24 cellular contexts compared by ENCODE assay signal in genomic region chr3:58784425-58784824, GRCh38.
"Had no signal": no experiment of that assay in that cellular context is flagged by ENCODE, and none has a peak within 500 bp of the region (broad histone marks: within the 10 kb centered on the region; RNA-seq: fewer than 3 reads in every experiment).

No MANE protein-coding gene starts in this region.

- H3K4me3 ChIP-seq: esophagus squamous epithelium, gastroesophageal sphincter, heart left ventricle, hepatocyte, left lung, lower lobe of right lung had no signal

- FAIRE-seq: endometrium, kidney had no signal

- DNase-seq: cortex of kidney; effector CD8-positive, alpha-beta T cell; effector memory CD8-positive, alpha-beta T cell; endodermal cell; erythroblast; esophagus squamous epithelium; foreskin fibroblast; foreskin melanocyte; heart left ventricle; hypothalamus; immature natural killer cell; islet precursor cell; kidney; kidney glomerular epithelial cell; left lung; left ventricle myocardium superior; lower lobe of right lung; mesenchymal stem cell; naive B cell had no signal

- H3K36me3 ChIP-seq: esophagus squamous epithelium, gastroesophageal sphincter, heart left ventricle, left lung, lower lobe of right lung had no signal

- H3K4me1 ChIP-seq: esophagus squamous epithelium, gastroesophageal sphincter, heart left ventricle, left lung, lower lobe of right lung had no signal

- ATAC-seq: effector memory CD8-positive, alpha-beta T cell; esophagus mucosa; gastroesophageal sphincter; heart left ventricle; left lung; left ventricle myocardium superior; lower lobe of right lung had no signal

- H3K27me3 ChIP-seq: esophagus squamous epithelium, gastroesophageal sphincter, heart left ventricle, hepatocyte, left lung had no signal

- H3K27ac ChIP-seq: epithelial cell of prostate, esophagus squamous epithelium, gastroesophageal sphincter, heart left ventricle, hepatocyte, left lung, lower lobe of right lung had no signal
